11 cellular contexts compared by ENCODE assay signal in genomic region chr2:28342081-28342967, GRCh38. TPM values are rescaled to one million over a fixed set of nuclear protein-coding genes. Genes with fewer than 3 reads are reported as not detected.
DNase-seq lines count a peak whose midpoint lies in the region; ATAC-seq and TF ChIP-seq lines count a peak whose summit lies in the region.
"Had no signal": no experiment of that assay in that cellular context is flagged by ENCODE, and none has a peak within 500 bp of the region (broad histone marks: within the 10 kb centered on the region; RNA-seq: fewer than 3 reads in every experiment).

No MANE protein-coding gene starts in this region.

- no peaks in the 10 kb centered on the region for H3K36me3 ChIP-seq in SK-N-MC (ENCODE audit: insufficient read depth, low read length)

- no peaks in the 10 kb centered on the region for H3K9me3 Mint-ChIP-seq in osteocyte (ENCODE audit: unreplicated experiment)
- H3K9me3 Mint-ChIP-seq: immature natural killer cell had no signal

- H3K4me1 Mint-ChIP-seq in osteocyte (ENCODE audit: unreplicated experiment), result peaks cover 88% of the 10 kb centered on the region

- peak; percentile 75 for DNase-seq in AG09319 (ENCODE audit: extremely low read depth, low read depth)
- DNase-seq in SK-N-MC (ENCODE audit: low read depth, low spot score), result no peak
- DNase-seq in foreskin melanocyte, result peak; percentile 19
- peak; percentile 90 for DNase-seq in osteocyte (ENCODE audit: extremely low spot score, unreplicated experiment)
- DNase-seq in NCI-H345 (lab: John Stamatoyannopoulos, UW), result no peak
- no peak for DNase-seq in NCI-H1436 treated with DMSO at 0.1 percent for 48 hours (lab: John Stamatoyannopoulos, UW)
- DNase-seq: immature natural killer cell; NCI-H1930; stimulated activated naive CD8-positive, alpha-beta T cell treated with anti-CD3 and anti-CD28 coated beads, Interleukin-15, Interleukin-2, amounts not matched to agents 100 U/mL and 50 U/mL, for 24 hours had no signal

- peak overlapping the region; percentile 91 for H3K27ac Mint-ChIP-seq in osteocyte (ENCODE audit: unreplicated experiment)

- no peak for TF ChIP-seq CTCF in AG09319 (IDR thresholded peaks at IDR 0.05; ENCODE audit: low read depth, low read length)
- no peak for TF ChIP-seq CTCF in osteocyte (IDR thresholded peaks at IDR 0.05)

- H3K4me3 ChIP-seq in SK-N-MC, result no peak overlapping the region

- peak overlapping the region; percentile 34 for H3K4me3 Mint-ChIP-seq in osteocyte (ENCODE audit: unreplicated experiment)
- H3K4me3 Mint-ChIP-seq: immature natural killer cell had no signal

- H3K36me3 Mint-ChIP-seq in osteocyte (ENCODE audit: unreplicated experiment), result no peaks in the 10 kb centered on the region

- H3K27me3 Mint-ChIP-seq in osteocyte (ENCODE audit: unreplicated experiment), result no peaks in the 10 kb centered on the region

- 0 out of 2 replicates have a peak overlapping the region, but pooled peaks have one; percentile 40 for H3K27ac ChIP-seq in SK-N-MC

- no peak overlapping the region for H3K9ac ChIP-seq in SK-N-MC (ENCODE audit: insufficient read length)

- no peak for ATAC-seq in GM18502 (IDR thresholded peaks at IDR 0.05; ENCODE audit: poor library complexity, unreplicated experiment)
- no peak for ATAC-seq in HG03175 (IDR thresholded peaks at IDR 0.05; ENCODE audit: unreplicated experiment)
- ATAC-seq: stimulated activated naive CD8-positive, alpha-beta T cell treated with anti-CD3 and anti-CD28 coated beads, Interleukin-15, Interleukin-2, amounts not matched to agents 100 U/mL and 50 U/mL, for 24 hours had no signal

- H3K9me3 ChIP-seq in SK-N-MC (ENCODE audit: low read depth, low read length), result no peaks in the 10 kb centered on the region

RNA-seq across cellular contexts. Expression of gene FOSL2, which starts 50.3 kb away (rescaled TPM):
- total RNA-seq in osteocyte, result 82.6 and 83.2 TPM in 2 replicates

Comparison
In these comparisons a context has a peak if more than half of its experiments do, and no peak if none do; other contexts are left out.
1. DNase-seq: peak in AG09319 (single experiment), foreskin melanocyte (single experiment) and osteocyte (single experiment); none in SK-N-MC (single experiment), NCI-H345 (single experiment) and NCI-H1436 treated with DMSO at 0.1 percent for 48 hours (single experiment).